Comparison of ENCODE assay signal across 1 cellular context in the genomic region with DNA sequence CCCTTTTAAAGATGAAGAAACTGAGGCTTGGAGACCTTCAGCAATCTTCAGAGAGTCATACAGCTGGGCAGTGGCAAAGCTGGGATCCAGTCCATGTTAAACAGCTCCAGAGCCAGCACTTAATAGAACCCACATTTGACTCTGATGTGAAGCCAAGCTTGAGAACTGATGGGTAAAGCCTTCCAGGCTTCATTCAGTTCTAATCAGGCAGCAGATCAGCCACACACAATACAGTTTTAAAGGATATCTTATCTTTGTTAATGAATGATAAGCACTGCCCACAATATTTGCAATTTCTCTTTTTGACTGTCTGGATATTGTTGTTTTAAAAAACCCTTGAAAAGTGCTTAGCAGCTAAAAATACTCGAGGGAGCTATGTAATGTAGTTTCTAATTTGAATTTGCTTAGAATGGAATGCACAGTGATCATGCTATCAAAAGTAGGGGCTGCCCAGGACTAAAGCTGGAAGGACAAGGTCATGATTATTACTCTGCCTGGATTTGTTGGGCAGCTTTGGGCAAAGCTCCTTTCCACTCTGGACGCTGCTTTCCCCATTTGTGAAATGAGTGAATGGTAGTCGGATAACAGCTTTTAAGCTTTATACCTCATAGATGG.
TF ChIP-seq lines count a peak whose summit lies in the region.

No MANE protein-coding gene starts in this region.

TF ChIP-seq in SK-N-SH, 30 proteins besides CTCF, POLR2A, EP300 and RAD21 (continued from another document):
- TF ChIP-seq GATA2 (CRISPR knock-in tag; IDR thresholded peaks at IDR 0.05), result peak; percentile 96
- peak; percentile 71 for TF ChIP-seq CHD2 (IDR thresholded peaks at IDR 0.05; ENCODE audit: low read length, partially characterized antibody)
- TF ChIP-seq FOSL2 (IDR thresholded peaks at IDR 0.05; ENCODE audit: borderline replicate concordance, low read depth), result no peak
- TF ChIP-seq MEF2A (IDR thresholded peaks at IDR 0.05; ENCODE audit: borderline replicate concordance, low read depth), result no peak
- no peak for TF ChIP-seq ELF1 (IDR thresholded peaks at IDR 0.05)
- TF ChIP-seq POLR2AphosphoS5 (IDR thresholded peaks at IDR 0.05; ENCODE audit: low read depth, low read length), result no peak
- TF ChIP-seq, protein P1, sequence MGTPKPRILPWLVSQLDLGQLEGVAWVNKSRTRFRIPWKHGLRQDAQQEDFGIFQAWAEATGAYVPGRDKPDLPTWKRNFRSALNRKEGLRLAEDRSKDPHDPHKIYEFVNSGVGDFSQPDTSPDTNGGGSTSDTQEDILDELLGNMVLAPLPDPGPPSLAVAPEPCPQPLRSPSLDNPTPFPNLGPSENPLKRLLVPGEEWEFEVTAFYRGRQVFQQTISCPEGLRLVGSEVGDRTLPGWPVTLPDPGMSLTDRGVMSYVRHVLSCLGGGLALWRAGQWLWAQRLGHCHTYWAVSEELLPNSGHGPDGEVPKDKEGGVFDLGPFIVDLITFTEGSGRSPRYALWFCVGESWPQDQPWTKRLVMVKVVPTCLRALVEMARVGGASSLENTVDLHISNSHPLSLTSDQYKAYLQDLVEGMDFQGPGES (IDR thresholded peaks at IDR 0.05; ENCODE audit: low read depth, low read length), result no peak
- TF ChIP-seq GABPA (IDR thresholded peaks at IDR 0.05; ENCODE audit: low read depth), result no peak
- no peak for TF ChIP-seq SIN3A (IDR thresholded peaks at IDR 0.05; ENCODE audit: borderline replicate concordance, low read depth, low read length)
- TF ChIP-seq TAF1 (IDR thresholded peaks at IDR 0.05; ENCODE audit: borderline replicate concordance, low read depth, low read length), result no peak
- TF ChIP-seq USF2 (IDR thresholded peaks at IDR 0.05; ENCODE audit: borderline replicate concordance, low read depth, low read length), result no peak
- TF ChIP-seq, protein P2, sequence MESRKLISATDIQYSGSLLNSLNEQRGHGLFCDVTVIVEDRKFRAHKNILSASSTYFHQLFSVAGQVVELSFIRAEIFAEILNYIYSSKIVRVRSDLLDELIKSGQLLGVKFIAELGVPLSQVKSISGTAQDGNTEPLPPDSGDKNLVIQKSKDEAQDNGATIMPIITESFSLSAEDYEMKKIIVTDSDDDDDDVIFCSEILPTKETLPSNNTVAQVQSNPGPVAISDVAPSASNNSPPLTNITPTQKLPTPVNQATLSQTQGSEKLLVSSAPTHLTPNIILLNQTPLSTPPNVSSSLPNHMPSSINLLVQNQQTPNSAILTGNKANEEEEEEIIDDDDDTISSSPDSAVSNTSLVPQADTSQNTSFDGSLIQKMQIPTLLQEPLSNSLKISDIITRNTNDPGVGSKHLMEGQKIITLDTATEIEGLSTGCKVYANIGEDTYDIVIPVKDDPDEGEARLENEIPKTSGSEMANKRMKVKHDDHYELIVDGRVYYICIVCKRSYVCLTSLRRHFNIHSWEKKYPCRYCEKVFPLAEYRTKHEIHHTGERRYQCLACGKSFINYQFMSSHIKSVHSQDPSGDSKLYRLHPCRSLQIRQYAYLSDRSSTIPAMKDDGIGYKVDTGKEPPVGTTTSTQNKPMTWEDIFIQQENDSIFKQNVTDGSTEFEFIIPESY (IDR thresholded peaks at IDR 0.05; ENCODE audit: borderline replicate concordance, low read depth), result no peak
- no peak for TF ChIP-seq RXRA (IDR thresholded peaks at IDR 0.05; ENCODE audit: borderline replicate concordance, low read depth)
- TF ChIP-seq MAX (IDR thresholded peaks at IDR 0.05; ENCODE audit: low read depth), result no peak
- TF ChIP-seq RCOR1 (IDR thresholded peaks at IDR 0.05; ENCODE audit: low read length), result peak; percentile 92; the same call in 1 of the 2 replicates
- 0 out of 2 replicates have a peak, but pooled peaks have one; percentile 21 for TF ChIP-seq TEAD4 (IDR thresholded peaks at IDR 0.05; ENCODE audit: borderline replicate concordance, insufficient read depth)
- no peak for TF ChIP-seq YY1 (IDR thresholded peaks at IDR 0.05; ENCODE audit: low read depth)
- peak; percentile 44; the same call in 1 of the 2 replicates for TF ChIP-seq RFX5 (IDR thresholded peaks at IDR 0.05; ENCODE audit: low read length)
- TF ChIP-seq NRF1 (IDR thresholded peaks at IDR 0.05; ENCODE audit: low read depth, low read length), result no peak
- TF ChIP-seq SMC3 (IDR thresholded peaks at IDR 0.05; ENCODE audit: low read depth, low read length), result no peak; the same call in 1 of the 2 replicates
- no peak for TF ChIP-seq JUND (IDR thresholded peaks at IDR 0.05)
- no peak for TF ChIP-seq FOXM1 (IDR thresholded peaks at IDR 0.05; ENCODE audit: low read depth)
- TF ChIP-seq MXI1 (IDR thresholded peaks at IDR 0.05; ENCODE audit: low read depth, low read length), result peak; percentile 15; the same call in 1 of the 2 replicates
- no peak for TF ChIP-seq PBX3 (IDR thresholded peaks at IDR 0.05)
- TF ChIP-seq TCF12 (IDR thresholded peaks at IDR 0.05), result peak; percentile 14; the same call in 1 of the 2 replicates
- TF ChIP-seq FOXJ3 (CRISPR knock-in tag; IDR thresholded peaks at IDR 0.05), result no peak; the same call in 1 of the 2 replicates
- TF ChIP-seq NFIC (IDR thresholded peaks at IDR 0.05; ENCODE audit: borderline replicate concordance), result no peak
- no peak for TF ChIP-seq EZH2phosphoT487 (IDR thresholded peaks at IDR 0.05; ENCODE audit: borderline replicate concordance, low read depth)
- no peak for TF ChIP-seq REST (IDR thresholded peaks at IDR 0.05; ENCODE audit: low read depth, low read length)
TF ChIP-seq in SK-N-SH: peak in this region for 7.
